11 cellular contexts compared by ENCODE assay signal in genomic region chr9:34430843-34431437, GRCh38. TPM values are rescaled to one million over a fixed set of nuclear protein-coding genes. Genes with fewer than 3 reads are reported as not detected.
DNase-seq lines count a peak whose midpoint lies in the region; ATAC-seq, FAIRE-seq and TF ChIP-seq lines count a peak whose summit lies in the region.
"Had no signal": no experiment of that assay in that cellular context is flagged by ENCODE, and none has a peak within 500 bp of the region (broad histone marks: within the 10 kb centered on the region; RNA-seq: fewer than 3 reads in every experiment).

No MANE protein-coding gene starts in this region.

- H3K4me3 ChIP-seq in astrocyte (ENCODE audit: insufficient read depth, low read depth, low read length) = no peak overlapping the region
- no peak overlapping the region for H3K4me3 ChIP-seq in hepatocyte
- H3K4me3 ChIP-seq in stomach = no peak overlapping the region

- H4K20me1 ChIP-seq in astrocyte (ENCODE audit: insufficient read depth, low read length) = peaks cover 88% of the 10 kb centered on the region
- H4K20me1 ChIP-seq in hepatocyte (ENCODE audit: insufficient read depth, poor library complexity, severe bottlenecking) = peaks cover 3% of the 10 kb centered on the region

- no peak overlapping the region for H3K27ac ChIP-seq in astrocyte (ENCODE audit: low read depth, low read length)
- no peak overlapping the region for H3K27ac ChIP-seq in hepatocyte
- no peak overlapping the region for H3K27ac ChIP-seq in stomach
- H3K27ac ChIP-seq: neutrophil had no signal

- no peak for TF ChIP-seq CTCF in astrocyte (IDR thresholded peaks at IDR 0.05; ENCODE audit: insufficient read depth, low read depth, low read length)
- TF ChIP-seq CTCF in hepatocyte (IDR thresholded peaks at IDR 0.05; ENCODE audit: poor library complexity) = no peak
- no peak for TF ChIP-seq CTCF in stomach (IDR thresholded peaks at IDR 0.05)

- no peaks in the 10 kb centered on the region for H3K9me3 Mint-ChIP-seq in activated CD4-positive, alpha-beta T cell treated with anti-CD3 and anti-CD28 coated beads, Interleukin-2, amount 10 ng/mL, durations not matched to agents 24 days and 14 days
- no peaks in the 10 kb centered on the region for H3K9me3 Mint-ChIP-seq in astrocyte (ENCODE audit: unreplicated experiment)
- H3K9me3 Mint-ChIP-seq: CD4-positive, CD25-positive, alpha-beta regulatory T cell had no signal

- H3K79me2 ChIP-seq in astrocyte (ENCODE audit: insufficient read depth, low read length) (no peaks in the 10 kb centered on the region), hepatocyte (no peaks in the 10 kb centered on the region)

- no peak for TF ChIP-seq EP300 in stomach (IDR thresholded peaks at IDR 0.05)

- H3K36me3 ChIP-seq in astrocyte (ENCODE audit: insufficient read depth, low read length) (no peaks in the 10 kb centered on the region), hepatocyte (replicated peaks; ENCODE audit: insufficient read depth, low read depth) (no peaks in the 10 kb centered on the region), stomach (no peaks in the 10 kb centered on the region)
- H3K36me3 ChIP-seq: neutrophil had no signal

- no peak overlapping the region for H3K9ac ChIP-seq in astrocyte (ENCODE audit: low read length)

- peak; percentile 80 for DNase-seq in activated CD4-positive, alpha-beta T cell treated with anti-CD3 and anti-CD28 coated beads, Interleukin-2, amount 10 ng/mL, durations not matched to agents 24 days and 14 days
- no peak for DNase-seq in activated CD4-positive, alpha-beta T cell treated with anti-CD3 and anti-CD28 coated beads, Interleukin-2, amount 50 U/mL, for 1 hour
- DNase-seq in NCI-H2171 (lab: John Stamatoyannopoulos, UW) (peak; percentile 46), astrocyte (ENCODE audit: low read depth) (peak; percentile 67), hepatocyte (ENCODE audit: low spot score) (peak; percentile 79), stomach (peak; percentile 57)
- DNase-seq in activated CD4-positive, CD25-positive, alpha-beta regulatory T cell (lab: John Stamatoyannopoulos, UW) = no peak

- no peak overlapping the region for H3K4me3 Mint-ChIP-seq in activated CD4-positive, alpha-beta T cell treated with anti-CD3 and anti-CD28 coated beads, Interleukin-2, amount 10 ng/mL, durations not matched to agents 24 days and 14 days
- H3K4me3 Mint-ChIP-seq in astrocyte (ENCODE audit: unreplicated experiment) = no peak overlapping the region
- H3K4me3 Mint-ChIP-seq: CD4-positive, CD25-positive, alpha-beta regulatory T cell had no signal

- no peaks in the 10 kb centered on the region for H3K9me2 ChIP-seq in hepatocyte (replicated peaks; ENCODE audit: insufficient read depth)

- intact Hi-C loops in activated CD4-positive, alpha-beta T cell treated with anti-CD3 and anti-CD28 coated beads, Interleukin-2, amount 10 ng/mL, durations not matched to agents 24 days and 14 days (cut with micrococcal nuclease) = no loop called here
- intact Hi-C loops in stomach (cut with DNase I; ENCODE audit: low total_unique reads) = no loop called here

- no peak for FAIRE-seq in astrocyte (lab: Jason Lieb, UNC)
- FAIRE-seq: TTC549 had no signal

- H3K27me3 ChIP-seq in astrocyte (ENCODE audit: insufficient read depth, low read length) (no peaks in the 10 kb centered on the region), hepatocyte (no peaks in the 10 kb centered on the region), stomach (no peaks in the 10 kb centered on the region)
- H3K27me3 ChIP-seq: neutrophil had no signal

- H3K4me2 ChIP-seq in astrocyte (ENCODE audit: low read length) (no peak overlapping the region), hepatocyte (no peak overlapping the region)

- H3K9me3 ChIP-seq in astrocyte (ENCODE audit: insufficient read depth, low read depth, low read length) = no peaks in the 10 kb centered on the region
- no peaks in the 10 kb centered on the region for H3K9me3 ChIP-seq in hepatocyte (ENCODE audit: low read depth)
- H3K9me3 ChIP-seq in stomach = no peaks in the 10 kb centered on the region
- H3K9me3 ChIP-seq: neutrophil had no signal

- no peak overlapping the region for H2AFZ ChIP-seq in astrocyte (ENCODE audit: low read depth, low read length)
- no peak overlapping the region for H2AFZ ChIP-seq in hepatocyte

- no peaks in the 10 kb centered on the region for H3K4me1 Mint-ChIP-seq in activated CD4-positive, alpha-beta T cell treated with anti-CD3 and anti-CD28 coated beads, Interleukin-2, amount 10 ng/mL, durations not matched to agents 24 days and 14 days
- peaks cover 5% of the 10 kb centered on the region for H3K4me1 Mint-ChIP-seq in astrocyte (ENCODE audit: low read depth, unreplicated experiment)

- H3K27me3 Mint-ChIP-seq in activated CD4-positive, alpha-beta T cell treated with anti-CD3 and anti-CD28 coated beads, Interleukin-2, amount 10 ng/mL, durations not matched to agents 24 days and 14 days = no peaks in the 10 kb centered on the region
- H3K27me3 Mint-ChIP-seq in astrocyte (ENCODE audit: low read depth, unreplicated experiment) = no peaks in the 10 kb centered on the region
- H3K27me3 Mint-ChIP-seq: CD4-positive, CD25-positive, alpha-beta regulatory T cell had no signal

- ATAC-seq in HG03520 (IDR thresholded peaks at IDR 0.05; ENCODE audit: unreplicated experiment) = no peak

- no peaks in the 10 kb centered on the region for H3K36me3 Mint-ChIP-seq in activated CD4-positive, alpha-beta T cell treated with anti-CD3 and anti-CD28 coated beads, Interleukin-2, amount 10 ng/mL, durations not matched to agents 24 days and 14 days (ENCODE audit: low read depth)
- peaks cover 13% of the 10 kb centered on the region for H3K36me3 Mint-ChIP-seq in astrocyte (ENCODE audit: low read depth, unreplicated experiment)

- WGBS in hepatocyte (ENCODE audit: low lambda C conversion rate, missing lambda C conversion rate) = 63% methylated on average over 4 of the region's 4 CpGs
- WGBS in stomach, 5 donors = 16 to 49% (median 26%) methylated on average over 3 to 4 of the region's 4 CpGs

- no peak for TF ChIP-seq POLR2A in stomach (IDR thresholded peaks at IDR 0.05)

- no peaks in the 10 kb centered on the region for H3K4me1 ChIP-seq in astrocyte (ENCODE audit: insufficient read depth, low read length)
- no peaks in the 10 kb centered on the region for H3K4me1 ChIP-seq in hepatocyte (ENCODE audit: insufficient read depth)
- H3K4me1 ChIP-seq in stomach = peaks cover 0 to 30% (median 21%) of the 10 kb centered on the region in 4 donors

- H3K27ac Mint-ChIP-seq in activated CD4-positive, alpha-beta T cell treated with anti-CD3 and anti-CD28 coated beads, Interleukin-2, amount 10 ng/mL, durations not matched to agents 24 days and 14 days = no peak overlapping the region
- H3K27ac Mint-ChIP-seq in astrocyte (ENCODE audit: unreplicated experiment) = no peak overlapping the region
- H3K27ac Mint-ChIP-seq: CD4-positive, CD25-positive, alpha-beta regulatory T cell had no signal

RNA-seq across cellular contexts. Expression of gene FAM219A, which starts 27.4 kb away (rescaled TPM):
- 13.6 and 16.3 TPM in 2 replicates for total RNA-seq in activated CD4-positive, alpha-beta T cell treated with anti-CD3 and anti-CD28 coated beads, Interleukin-2, amount 10 ng/mL, durations not matched to agents 24 days and 14 days
- total RNA-seq in astrocyte (59.9 and 63.5 TPM in 2 replicates), hepatocyte (8.8 and 9.5 TPM in 2 replicates), stomach (10 to 100 TPM in 2 of 5 donors, 1 to 10 TPM in 3; 2.3 to 12.1 (median 8.7) TPM)
- polyA plus RNA-seq in hepatocyte (15.0 and 16.3 TPM in 2 replicates), stomach (10 to 100 TPM in 1 of 3 donors, 1 to 10 TPM in 2; 4.1 to 10.1 (median 5.1) TPM)

RNA-seq across cellular contexts. Expression of gene DNAI1, which starts 27.7 kb away (rescaled TPM):
- not detected in 2 replicates for total RNA-seq in activated CD4-positive, alpha-beta T cell treated with anti-CD3 and anti-CD28 coated beads, Interleukin-2, amount 10 ng/mL, durations not matched to agents 24 days and 14 days
- total RNA-seq in astrocyte (0.58 and 1.8 TPM in 2 replicates), hepatocyte (0.57 TPM in 1 of 2 replicates, not detected in the other), stomach (1 to 10 TPM in 1 of 5 donors, not detected in 4; 1.0 TPM)
- polyA plus RNA-seq in hepatocyte (not detected in 2 replicates), stomach (under 1 TPM in 1 of 3 donors, not detected in 2; 0.31 TPM)
- total RNA-seq: CD4-positive, CD25-positive, alpha-beta regulatory T cell had no signal
- polyA plus RNA-seq: CD4-positive, CD25-positive, alpha-beta regulatory T cell had no signal

RNA-seq across cellular contexts. Expression of gene MYORG, which starts 54.2 kb away (rescaled TPM):
- 1.4 TPM in 2 replicates for total RNA-seq in activated CD4-positive, alpha-beta T cell treated with anti-CD3 and anti-CD28 coated beads, Interleukin-2, amount 10 ng/mL, durations not matched to agents 24 days and 14 days
- 6.9 and 7.3 TPM in 2 replicates for total RNA-seq in astrocyte
- total RNA-seq in hepatocyte = 30.0 and 32.2 TPM in 2 replicates
- polyA plus RNA-seq in hepatocyte = 13.2 and 23.4 TPM in 2 replicates
- 10 to 100 TPM in 4 of 5 donors, 1 to 10 TPM in 1; 9.5 to 31.3 (median 19.6) TPM for total RNA-seq in stomach
- polyA plus RNA-seq in stomach = 1 to 10 TPM in 2 of 3 donors, under 1 TPM in 1; 0.76 to 9.0 (median 3.9) TPM

Comparison
In these comparisons a context has a peak if more than half of its experiments do, and no peak if none do; other contexts are left out.
1. DNase-seq: peak in activated CD4-positive, alpha-beta T cell treated with anti-CD3 and anti-CD28 coated beads, Interleukin-2, amount 10 ng/mL, durations not matched to agents 24 days and 14 days (single experiment), NCI-H2171 (single experiment), astrocyte (single experiment), hepatocyte (single experiment) and stomach (single experiment); none in activated CD4-positive, alpha-beta T cell treated with anti-CD3 and anti-CD28 coated beads, Interleukin-2, amount 50 U/mL, for 1 hour (single experiment) and activated CD4-positive, CD25-positive, alpha-beta regulatory T cell (0 of 4).